Comparison of ENCODE assay signal across 8 cellular contexts in genomic region chr3:194672876-194673275, GRCh38. TPM values are rescaled to one million over a fixed set of nuclear protein-coding genes. Genes with fewer than 3 reads are reported as not detected.
A peak's percentile ranks its signal among the peaks of the same experiment; 100 is the strongest.
DNase-seq lines count a peak whose midpoint lies in the region; ATAC-seq lines count a peak whose summit lies in the region.

No MANE protein-coding gene starts in this region.

- peak overlapping the region; percentile 99; the same call in 1 of the 2 replicates for H3K9ac ChIP-seq in iPS-20b (ENCODE audit: low read depth, low read length)

- ATAC-seq in HG03175 (IDR thresholded peaks at IDR 0.05; ENCODE audit: unreplicated experiment): no peak

- peaks cover 26% of the 10 kb centered on the region for H3K36me3 Mint-ChIP-seq in activated T-helper 2 cell treated with anti-CD3 and anti-CD28 coated beads, Interferon-gamma antibody, Interleukin-2, Interleukin-4, amounts not matched to agents 10 μg/mL and 5 μg/mL and 100 μg/mL, durations not matched to agents 14 hours and 24 hours and 36 hours (ENCODE audit: low read depth)

- peak overlapping the region; percentile 88 for H3K4me3 ChIP-seq in iPS-20b (ENCODE audit: low read length)

- H3K4me3 Mint-ChIP-seq in activated T-helper 2 cell treated with anti-CD3 and anti-CD28 coated beads, Interferon-gamma antibody, Interleukin-2, Interleukin-4, amounts not matched to agents 10 μg/mL and 5 μg/mL and 100 μg/mL, durations not matched to agents 14 hours and 24 hours and 36 hours (ENCODE audit: low read depth): peak overlapping the region; percentile 99

- peak overlapping the region; percentile 53 for H3K27ac Mint-ChIP-seq in activated T-helper 2 cell treated with anti-CD3 and anti-CD28 coated beads, Interferon-gamma antibody, Interleukin-2, Interleukin-4, amounts not matched to agents 10 μg/mL and 5 μg/mL and 100 μg/mL, durations not matched to agents 14 hours and 24 hours and 36 hours

- H3K9me3 Mint-ChIP-seq in activated T-helper 2 cell treated with anti-CD3 and anti-CD28 coated beads, Interferon-gamma antibody, Interleukin-2, Interleukin-4, amounts not matched to agents 10 μg/mL and 5 μg/mL and 100 μg/mL, durations not matched to agents 14 hours and 24 hours and 36 hours: no peaks in the 10 kb centered on the region

- H3K9me3 ChIP-seq in iPS-20b (ENCODE audit: insufficient read depth, low read depth, low read length): no peaks in the 10 kb centered on the region

- H3K27me3 Mint-ChIP-seq in activated T-helper 2 cell treated with anti-CD3 and anti-CD28 coated beads, Interferon-gamma antibody, Interleukin-2, Interleukin-4, amounts not matched to agents 10 μg/mL and 5 μg/mL and 100 μg/mL, durations not matched to agents 14 hours and 24 hours and 36 hours (ENCODE audit: low read depth): peaks cover 2% of the 10 kb centered on the region

- peak; percentile 19 for DNase-seq in activated effector memory CD4-positive, alpha-beta T cell treated with anti-CD3 and anti-CD28 coated beads, Interleukin-2, amount 50 U/mL, for 16 hours
- DNase-seq in activated effector memory CD4-positive, alpha-beta T cell treated with Interleukin-2 at 50 U/mL for 16 hours: no peak
- no peak for DNase-seq in activated T-helper 2 cell treated with anti-CD3 and anti-CD28 coated beads, Interferon-gamma antibody, Interleukin-2, Interleukin-4, amounts not matched to agents 10 μg/mL and 5 μg/mL and 100 μg/mL, durations not matched to agents 14 hours and 24 hours and 36 hours (ENCODE audit: low spot score)
- DNase-seq in substantia nigra (lab: John Stamatoyannopoulos, UW): no peak
- no peak for DNase-seq in posterior vena cava (ENCODE audit: low spot score)
- no peak for DNase-seq in T-helper 9 cell

- peaks cover 22% of the 10 kb centered on the region for H3K36me3 ChIP-seq in iPS-20b (ENCODE audit: insufficient read depth, low read depth, low read length)

- intact Hi-C loops in activated T-helper 2 cell treated with anti-CD3 and anti-CD28 coated beads, Interferon-gamma antibody, Interleukin-2, Interleukin-4, amounts not matched to agents 10 μg/mL and 5 μg/mL and 100 μg/mL, durations not matched to agents 14 hours and 24 hours and 36 hours (cut with micrococcal nuclease): loop anchor here (2.0 to 5.0 kb wide), 3 partner anchors 96 to 599 kb away; partner anchors contain the start of genes ATP13A3 and XXYLT1
- intact Hi-C loops in posterior vena cava (cut with DNase I): loop anchor here in 1 of 2 donors (10.0 kb wide), 1 partner anchor 852 kb away; no protein-coding TSS in a partner anchor

- peaks cover 5% of the 10 kb centered on the region; the same call in 1 of the 2 replicates for H3K4me1 ChIP-seq in iPS-20b (ENCODE audit: insufficient read depth, low read length)

- peaks cover 32% of the 10 kb centered on the region for H3K27me3 ChIP-seq in iPS-20b (ENCODE audit: insufficient read depth, low read length)

- no peak overlapping the region for H3K27ac ChIP-seq in iPS-20b (ENCODE audit: low read length)
- H3K27ac ChIP-seq in substantia nigra (ENCODE audit: low read depth, low read length, poor library complexity, severe bottlenecking): peak overlapping the region; percentile 85

- H3K4me1 Mint-ChIP-seq in activated T-helper 2 cell treated with anti-CD3 and anti-CD28 coated beads, Interferon-gamma antibody, Interleukin-2, Interleukin-4, amounts not matched to agents 10 μg/mL and 5 μg/mL and 100 μg/mL, durations not matched to agents 14 hours and 24 hours and 36 hours (ENCODE audit: low read depth): peaks cover 43% of the 10 kb centered on the region

RNA-seq across cellular contexts. Expression of gene LSG1, which starts 0.9 kb away (rescaled TPM):
- 52.8 and 53.6 TPM in 2 replicates for total RNA-seq in activated T-helper 2 cell treated with anti-CD3 and anti-CD28 coated beads, Interferon-gamma antibody, Interleukin-2, Interleukin-4, amounts not matched to agents 10 μg/mL and 5 μg/mL and 100 μg/mL, durations not matched to agents 14 hours and 24 hours and 36 hours
- total RNA-seq in posterior vena cava: 10 to 100 TPM; 20.7 to 28.5 TPM

RNA-seq across cellular contexts. Expression of gene FAM43A, which starts 12.8 kb away (rescaled TPM):
- 6.9 and 7.0 TPM in 2 replicates for total RNA-seq in activated T-helper 2 cell treated with anti-CD3 and anti-CD28 coated beads, Interferon-gamma antibody, Interleukin-2, Interleukin-4, amounts not matched to agents 10 μg/mL and 5 μg/mL and 100 μg/mL, durations not matched to agents 14 hours and 24 hours and 36 hours
- 10 to 100 TPM; 11.4 to 12.4 TPM for total RNA-seq in posterior vena cava

RNA-seq across cellular contexts. Expression of gene TMEM44, which starts 39.7 kb away (rescaled TPM):
- 9.3 and 9.4 TPM in 2 replicates for total RNA-seq in activated T-helper 2 cell treated with anti-CD3 and anti-CD28 coated beads, Interferon-gamma antibody, Interleukin-2, Interleukin-4, amounts not matched to agents 10 μg/mL and 5 μg/mL and 100 μg/mL, durations not matched to agents 14 hours and 24 hours and 36 hours
- 1 to 10 TPM; 9.2 to 9.4 TPM for total RNA-seq in posterior vena cava
